ENCODE assay signal across 24 cellular contexts in the genomic region with DNA sequence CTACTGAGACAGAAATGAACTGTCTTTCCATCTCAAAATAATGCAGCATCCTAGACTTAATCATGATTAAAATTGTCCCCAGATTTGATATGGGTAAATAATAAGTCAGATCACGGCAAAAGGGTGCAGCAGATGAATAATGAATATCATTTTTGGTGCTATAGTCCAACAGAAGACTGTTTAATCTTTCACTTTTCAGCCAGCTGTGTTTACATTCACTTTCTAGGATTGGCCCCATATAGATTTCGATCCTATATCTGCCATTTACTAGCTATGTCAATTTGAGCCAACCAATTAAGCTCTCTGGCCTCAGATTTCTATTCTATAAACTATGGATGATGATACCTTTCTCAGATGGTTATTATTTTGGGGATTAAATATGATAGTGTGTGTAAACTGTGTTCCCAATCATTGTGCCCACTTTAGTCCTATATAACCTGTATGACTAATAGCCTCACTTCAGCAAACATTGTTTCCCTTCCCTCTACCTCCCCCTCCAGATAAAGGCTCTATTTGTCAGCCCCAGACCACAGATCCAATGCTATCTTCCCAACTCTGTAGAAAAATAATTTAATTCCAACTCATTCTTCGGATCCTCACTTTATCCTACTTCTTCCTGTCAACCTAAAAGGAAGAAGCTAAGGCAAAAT. TPM values are rescaled to one million over a fixed set of nuclear protein-coding genes. Genes with fewer than 3 reads are reported as not detected.
A peak's percentile ranks its signal among the peaks of the same experiment; 100 is the strongest.
DNase-seq lines count a peak whose midpoint lies in the region; ATAC-seq, FAIRE-seq and TF ChIP-seq lines count a peak whose summit lies in the region.
"Had no signal": no experiment of that assay in that cellular context is flagged by ENCODE, and none has a peak within 500 bp of the region (broad histone marks: within the 10 kb centered on the region; RNA-seq: fewer than 3 reads in every experiment).

No MANE protein-coding gene starts in this region.

- DNase-seq in DMS53 treated with DMSO at 0.1 percent for 48 hours (lab: John Stamatoyannopoulos, UW; ENCODE audit: unreplicated experiment), result peak; percentile 12
- peak; percentile 21 to 50 for DNase-seq in NCI-H1930 (lab: John Stamatoyannopoulos, UW)
- DNase-seq in PC-3, result peak; percentile 31
- DNase-seq in progenitor cell of endocrine pancreas (ENCODE audit: low spot score, unreplicated experiment), result no peak
- DNase-seq in urothelium cell line (ENCODE audit: low spot score), result no peak
- no peak for DNase-seq in NCI-H128 (lab: John Stamatoyannopoulos, UW; ENCODE audit: unreplicated experiment)
- DNase-seq: AML-193; CD4-positive, alpha-beta T cell; Kasumi-1; NCI-H1092 treated with DMSO at 0.1 percent for 48 hours; NCI-H524; SHP77; SW 1271 had no signal

- no peak for FAIRE-seq in urothelium cell line (lab: Jason Lieb, UNC)
- FAIRE-seq: A204.1, D721Med, G401.6, H1 had no signal

- H3K4me3 Mint-ChIP-seq in progenitor cell of endocrine pancreas (ENCODE audit: low read depth), result no peak overlapping the region
- H3K4me3 Mint-ChIP-seq: CD4-positive, alpha-beta T cell; T-helper 1 cell treated with Interleukin-12 subunit alpha and Interleukin-12 subunit beta and Interleukin-4 antibody, amounts not matched to agents 30 μg/mL and 1 μg/mL, for 36 hours had no signal

- H4K20me1 ChIP-seq in PC-3 (ENCODE audit: low read length), result no peaks in the 10 kb centered on the region
- H4K20me1 ChIP-seq: BLaER1 treated with 17β-estradiol and CSF1 and Interleukin-3, amounts not matched to agents 10 nM and 100 nM had no signal

- POLR2A ChIA-PET in PC-3 (lab: Charles Lee; ENCODE audit: unreplicated experiment), result no interaction called here

- TF ChIP-seq CTCF in PC-3 (conservative IDR thresholded peaks at IDR 0.05; ENCODE audit: low read depth, low read length), result no peak
- TF ChIP-seq CTCF in progenitor cell of endocrine pancreas (IDR thresholded peaks at IDR 0.05; ENCODE audit: unreplicated experiment), result no peak

- H3K36me3 Mint-ChIP-seq in progenitor cell of endocrine pancreas (ENCODE audit: insufficient read depth), result peaks cover 3% of the 10 kb centered on the region

- H3K4me1 ChIP-seq in PC-3 (ENCODE audit: insufficient read depth, low read length), result peaks cover 7% of the 10 kb centered on the region

- no peaks in the 10 kb centered on the region for H3K9me2 ChIP-seq in PC-3 (replicated peaks; ENCODE audit: low read length)

- H3K79me2 ChIP-seq in PC-3 (ENCODE audit: low read length), result no peaks in the 10 kb centered on the region

- no peaks in the 10 kb centered on the region for H3K27me3 Mint-ChIP-seq in progenitor cell of endocrine pancreas
- H3K27me3 Mint-ChIP-seq: CD4-positive, alpha-beta T cell had no signal

- H3K9me3 Mint-ChIP-seq in progenitor cell of endocrine pancreas (ENCODE audit: low read depth), result peaks cover 9% of the 10 kb centered on the region

- H3K27me3 ChIP-seq in PC-3 (ENCODE audit: low read length), result no peaks in the 10 kb centered on the region
- H3K27me3 ChIP-seq: BLaER1 treated with 17β-estradiol and CSF1 and Interleukin-3, amounts not matched to agents 10 nM and 100 nM had no signal

- intact Hi-C loops in PC-3 (cut with micrococcal nuclease), result no loop called here

- CTCF ChIA-PET in PC-3 (lab: Charles Lee), result no interaction called here

- ATAC-seq in PC-3 (no peak; the same call in 1 of the 2 replicates), HG02610 (IDR thresholded peaks at IDR 0.05; ENCODE audit: unreplicated experiment) (no peak)
- ATAC-seq: HCT116, Panc1 had no signal

- no peaks in the 10 kb centered on the region for H3K9me3 ChIP-seq in PC-3 (ENCODE audit: low read length)

- H2AFZ ChIP-seq in PC-3 (ENCODE audit: low read length), result no peak overlapping the region

- H3K4me1 Mint-ChIP-seq in progenitor cell of endocrine pancreas (ENCODE audit: low read depth), result peaks cover 66% of the 10 kb centered on the region

- H3K27ac Mint-ChIP-seq in progenitor cell of endocrine pancreas, result peak overlapping the region; percentile 79
- H3K27ac Mint-ChIP-seq: CD4-positive, alpha-beta T cell; T-helper 1 cell treated with Interleukin-12 subunit alpha and Interleukin-12 subunit beta and Interleukin-4 antibody, amounts not matched to agents 30 μg/mL and 1 μg/mL, for 36 hours had no signal

- no peaks in the 10 kb centered on the region for H3F3A ChIP-seq in PC-3 (ENCODE audit: low read length, unreplicated experiment)

- H3K36me3 ChIP-seq in PC-3 (ENCODE audit: low read depth, low read length), result no peaks in the 10 kb centered on the region
- H3K36me3 ChIP-seq: BLaER1 treated with 17β-estradiol and CSF1 and Interleukin-3, amounts not matched to agents 10 nM and 100 nM had no signal

- no peak overlapping the region for H3K4me2 ChIP-seq in PC-3 (ENCODE audit: low read length)
- H3K4me2 ChIP-seq: BLaER1 treated with 17β-estradiol and CSF1 and Interleukin-3, amounts not matched to agents 10 nM and 100 nM had no signal

- H3K4me3 ChIP-seq in PC-3 (ENCODE audit: low read length), result no peak overlapping the region
- H3K4me3 ChIP-seq: BLaER1 treated with 17β-estradiol and CSF1 and Interleukin-3, amounts not matched to agents 10 nM and 100 nM had no signal

- no peak overlapping the region for H3K27ac ChIP-seq in PC-3 (ENCODE audit: low read length)
- H3K27ac ChIP-seq: BLaER1 treated with 17β-estradiol and CSF1 and Interleukin-3, amounts not matched to agents 10 nM and 100 nM; HL-60; RWPE1 had no signal

- no TSS peak for BruUV-seq in PC-3 (replicated peaks; lab: Mats Ljungman, UMichigan)

- no peak overlapping the region for H3K9ac ChIP-seq in PC-3 (ENCODE audit: low read length)
- H3K9ac ChIP-seq: BLaER1 treated with 17β-estradiol and CSF1 and Interleukin-3, amounts not matched to agents 10 nM and 100 nM had no signal

RNA-seq across cellular contexts. Expression of a gene that starts 53.6 kb away (rescaled TPM):
- total RNA-seq in PC-3 (2014; rRNA removed) (9.0 and 15.8 TPM in 2 replicates), progenitor cell of endocrine pancreas (31.9 and 38.2 TPM in 2 replicates)

Comparison
In these comparisons a context has a peak if more than half of its experiments do, and no peak if none do; other contexts are left out.
1. DNase-seq: peak in DMS53 treated with DMSO at 0.1 percent for 48 hours (single experiment), NCI-H1930 (2 of 2) and PC-3 (single experiment); none in progenitor cell of endocrine pancreas (single experiment), urothelium cell line (single experiment) and NCI-H128 (single experiment).